10 cellular contexts compared by ENCODE assay signal in the genomic region with DNA sequence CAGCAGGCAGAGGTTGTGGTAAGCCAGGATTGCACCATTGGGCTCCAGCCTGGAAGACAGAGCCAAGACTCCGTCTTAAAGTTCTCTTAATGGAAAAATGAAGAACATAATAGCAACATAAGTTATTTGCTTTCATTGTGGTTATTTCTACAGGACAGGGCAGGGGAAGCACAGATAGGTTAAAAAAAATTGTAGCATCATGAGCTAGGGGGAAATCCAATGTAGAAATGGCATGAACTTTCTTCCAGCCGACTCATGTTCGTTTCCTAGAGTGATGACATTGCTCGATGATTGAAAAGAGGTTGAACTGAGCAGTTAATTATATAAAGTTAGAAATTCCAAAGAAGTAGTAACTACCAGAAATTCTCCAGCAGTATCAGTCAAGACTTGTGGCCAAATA. TPM values are rescaled to one million over a fixed set of nuclear protein-coding genes. Genes with fewer than 3 reads are reported as not detected.
DNase-seq lines count a peak whose midpoint lies in the region; ATAC-seq, FAIRE-seq and TF ChIP-seq lines count a peak whose summit lies in the region.
"Had no signal": no experiment of that assay in that cellular context is flagged by ENCODE, and none has a peak within 500 bp of the region (broad histone marks: within the 10 kb centered on the region; RNA-seq: fewer than 3 reads in every experiment).

No MANE protein-coding gene starts in this region.

- ATAC-seq in HepG2 = no peak
- ATAC-seq in left lung = no peak
- ATAC-seq in upper lobe of right lung = no peak

- H3K4me3 ChIP-seq in liver (ENCODE audit: low read depth in 1 of 3, low read length in 3 of 3) (no peak overlapping the region), HepG2 (replicated peaks in 1 of 3; ENCODE audit: insufficient read depth in 1 of 3, low read depth in 2 of 3, low read length in 3 of 3) (no peak overlapping the region), astrocyte of the cerebellum (ENCODE audit: low read depth, low read length) (no peak overlapping the region), left lung (no peak overlapping the region), upper lobe of right lung (no peak overlapping the region)

- no peak for TF ChIP-seq EP300 in HepG2 (IDR thresholded peaks at IDR 0.05; ENCODE audit: low read depth in 2 of 2, low read length in 2 of 2)
- TF ChIP-seq EP300 in HepG2 (CRISPR knock-in tag; IDR thresholded peaks at IDR 0.05; ENCODE audit: borderline replicate concordance) = no peak

- intact Hi-C loops in HepG2 (cut with micrococcal nuclease; ENCODE audit: unreplicated experiment) = no loop called here
- intact Hi-C loops in left lung (cut with DNase I) = no loop called here
- intact Hi-C loops in upper lobe of right lung (cut with DNase I) = no loop called here

- H3K79me2 ChIP-seq in HepG2 (ENCODE audit: insufficient read depth, low read length) = peaks cover 97% of the 10 kb centered on the region

- H4K20me1 ChIP-seq in HepG2 (ENCODE audit: insufficient read depth, low read length) = peaks cover 93% of the 10 kb centered on the region

- TF ChIP-seq RAD21 in liver (IDR thresholded peaks at IDR 0.05) = no peak
- TF ChIP-seq RAD21 in HepG2 (CRISPR knock-in tag; IDR thresholded peaks at IDR 0.05) = no peak

- no peaks in the 10 kb centered on the region for H3K9me3 ChIP-seq in liver (ENCODE audit: control insufficient read depth in 4 of 4, low read length in 3 of 4)
- H3K9me3 ChIP-seq in HepG2 (ENCODE audit: low read length) = no peaks in the 10 kb centered on the region
- no peaks in the 10 kb centered on the region for H3K9me3 ChIP-seq in left lung
- no peaks in the 10 kb centered on the region for H3K9me3 ChIP-seq in upper lobe of right lung

- BruUV-seq in HepG2 (replicated peaks; lab: Mats Ljungman, UMichigan) = no TSS peak

- no peak overlapping the region for H2AFZ ChIP-seq in HepG2 (ENCODE audit: low read length)

- H3K36me3 ChIP-seq in liver (ENCODE audit: control insufficient read depth in 4 of 4, insufficient read depth in 3 of 4, low read depth in 1 of 4, low read length in 3 of 4) (peaks cover 0 to 4% (median 0%) of the 10 kb centered on the region in 4 donors), HepG2 (replicated peaks in 1 of 2; ENCODE audit: control insufficient read depth in 1 of 2, insufficient read depth in 2 of 2, low read length in 2 of 2) (peaks cover 5 to 36% of the 10 kb centered on the region in 2 experiments; a peak in 4 of 5 replicates), left lung (peaks cover 0 to 36% of the 10 kb centered on the region in 2 donors), upper lobe of right lung (peaks cover 14% of the 10 kb centered on the region)

- peaks cover 21 to 42% (median 34%) of the 10 kb centered on the region in 4 donors for H3K4me1 ChIP-seq in liver (ENCODE audit: control insufficient read depth in 4 of 4, insufficient read depth in 4 of 4, low read length in 3 of 4)
- H3K4me1 ChIP-seq in HepG2 (ENCODE audit: insufficient read depth, low read length) = peaks cover 79% of the 10 kb centered on the region
- H3K4me1 ChIP-seq in left lung = peaks cover 54 to 100% of the 10 kb centered on the region in 2 donors
- peaks cover 97% of the 10 kb centered on the region for H3K4me1 ChIP-seq in upper lobe of right lung

- FAIRE-seq in HepG2 (lab: Jason Lieb, UNC) = no peak
- FAIRE-seq: GM18507 had no signal

- CTCF ChIA-PET in HepG2 (lab: Yijun Ruan, JAX; ENCODE audit: low intra/inter-chr PET ratio, low total read pairs) = no interaction called here

- in situ Hi-C loops in HepG2 (cut with HindIII; ENCODE audit: extremely low pct_ligation_motif_present, low pct_unique_long_range_greater_than_20kb) (no loop called here), astrocyte of the cerebellum (cut with HindIII; ENCODE audit: low sequenced_read_pairs) (no loop called here)

- H3K4me2 ChIP-seq in HepG2 (ENCODE audit: low read depth, low read length) = no peak overlapping the region

- no peak overlapping the region for H3K9ac ChIP-seq in liver (ENCODE audit: low read depth in 1 of 2, low read length in 2 of 2)
- no peak overlapping the region for H3K9ac ChIP-seq in HepG2 (ENCODE audit: insufficient read depth, low read depth, low read length)

- DNase-seq in HepG2 (ENCODE audit: low spot score) (no peak), astrocyte of the cerebellum (ENCODE audit: low read depth) (peak; percentile 35), left lung (no peak), upper lobe of right lung (no peak), SK-N-DZ (ENCODE audit: low spot score) (no peak), NCI-H226 (no peak), mucosa of gallbladder (ENCODE audit: low spot score) (no peak)
- DNase-seq: NCI-H446 treated with DMSO at 0.1 percent for 48 hours had no signal

- whole genome bisulfite sequencing in liver = 71% methylated on average over 4 of the region's 4 CpGs
- WGBS in HepG2 (ENCODE audit: low lambda C conversion rate) = 95% methylated on average over 4 of the region's 4 CpGs

- no peak for TF ChIP-seq POLR2A in HepG2 (IDR thresholded peaks at IDR 0.05; ENCODE audit: insufficient read depth in 1 of 2, low read depth in 2 of 2, low read length in 2 of 2)

- H3K27me3 ChIP-seq in liver (ENCODE audit: control insufficient read depth in 4 of 4, insufficient read depth in 4 of 4, low read length in 3 of 4) (no peaks in the 10 kb centered on the region), HepG2 (ENCODE audit: control insufficient read depth in 1 of 2, insufficient read depth in 2 of 2, low read length in 2 of 2) (no peaks in the 10 kb centered on the region), left lung (no peaks in the 10 kb centered on the region), upper lobe of right lung (no peaks in the 10 kb centered on the region)

- peak overlapping the region; percentile 5 to 10 for H3K27ac ChIP-seq in liver (ENCODE audit: low read depth in 1 of 2, low read length in 2 of 2)
- no peak overlapping the region for H3K27ac ChIP-seq in HepG2 (ENCODE audit: extremely low read length, insufficient read depth, low read length)
- H3K27ac ChIP-seq in left lung = peak overlapping the region; percentile 55 to 81
- H3K27ac ChIP-seq in upper lobe of right lung = peak overlapping the region; percentile 39

- TF ChIP-seq CTCF in liver (IDR thresholded peaks at IDR 0.05; ENCODE audit: low read depth, low read length, missing input control) (no peak), HepG2 (CRISPR knock-in tag; IDR thresholded peaks at IDR 0.05) (no peak), astrocyte of the cerebellum (IDR thresholded peaks at IDR 0.05; ENCODE audit: low read depth, low read length, missing control alignments) (no peak), left lung (IDR thresholded peaks at IDR 0.05) (no peak), upper lobe of right lung (IDR thresholded peaks at IDR 0.05) (no peak)

- POLR2A ChIA-PET in HepG2 (lab: Yijun Ruan, JAX) = no interaction called here

RNA-seq across cellular contexts. Expression of a gene that starts 8.5 kb away (rescaled TPM):
- total RNA-seq in liver (10 to 100 TPM; 29.6 to 31.6 TPM), HepG2 (2016; rRNA removed; fragmentation: Illumina TruSeq; extraction: Trizol) (80.7 and 92.3 TPM in 2 replicates), left lung (100 to 1,000 TPM; 263 to 303 TPM), upper lobe of right lung (255 TPM), mucosa of gallbladder (276 TPM)
- polyA plus RNA-seq in liver (100 to 1,000 TPM in 1 of 2 donors, 10 to 100 TPM in 1; 83.9 to 119 TPM), HepG2 (2011; rRNA removed) (183 and 228 TPM in 2 replicates)
- 33.7 and 42.8 TPM in 2 replicates for total RNA-seq in HepG2 (2016; cell fraction: cytosol; rRNA removed; fragmentation: Illumina TruSeq; extraction: Trizol; ENCODE audit: low read depth)
- total RNA-seq in HepG2 (2016; cell fraction: insoluble cytoplasmic fraction; rRNA removed; fragmentation: Illumina TruSeq; extraction: Trizol) = 79.1 and 81.6 TPM in 2 replicates
- 68.4 and 78.8 TPM in 2 replicates for total RNA-seq in HepG2 (2016; cell fraction: membrane; rRNA removed; fragmentation: Illumina TruSeq; extraction: Trizol)
- 43.3 and 45.3 TPM in 2 replicates for total RNA-seq in HepG2 (2016; cell fraction: nucleus; rRNA removed; fragmentation: Illumina TruSeq; extraction: Trizol)
- polyA plus RNA-seq in HepG2 (2011; cell fraction: cytosol; rRNA removed) = 157 and 234 TPM in 2 replicates
- 75.7 and 78.6 TPM in 2 replicates for polyA plus RNA-seq in HepG2 (2011; cell fraction: nucleus; rRNA removed)
- polyA plus RNA-seq in HepG2 (2012) = 160 and 216 TPM in 2 replicates
- polyA plus RNA-seq in HepG2 (2016; cell fraction: cytosol; fragmentation: Illumina TruSeq; extraction: Trizol; ENCODE audit: low read depth) = 133 and 156 TPM in 2 replicates
- 227 and 254 TPM in 2 replicates for polyA plus RNA-seq in HepG2 (2016; cell fraction: insoluble cytoplasmic fraction; fragmentation: Illumina TruSeq; extraction: Trizol; ENCODE audit: low read depth)
- 179 and 194 TPM in 2 replicates for polyA plus RNA-seq in HepG2 (2016; cell fraction: membrane; fragmentation: Illumina TruSeq; extraction: Trizol; ENCODE audit: low read depth)
- 148 and 169 TPM in 2 replicates for polyA plus RNA-seq in HepG2 (2016; cell fraction: nucleus; fragmentation: Illumina TruSeq; extraction: Trizol; ENCODE audit: insufficient read depth, low read depth)
- polyA minus RNA-seq in HepG2 (2011; rRNA and poly(A)+ RNA removed; ENCODE audit: low replicate concordance) = 104 and 174 TPM in 2 replicates
- 92.9 and 96.5 TPM in 2 replicates for polyA minus RNA-seq in HepG2 (2011; cell fraction: cytosol; rRNA and poly(A)+ RNA removed)
- polyA minus RNA-seq in HepG2 (2011; cell fraction: nucleus; rRNA and poly(A)+ RNA removed) = 45.4 and 62.7 TPM in 2 replicates
- 47.7 and 48.1 TPM in 2 replicates for polyA plus RNA-seq in SK-N-DZ (2014; cell fraction: cytosol; rRNA removed)
- 26.3 and 38.1 TPM in 2 replicates for polyA plus RNA-seq in SK-N-DZ (2014; cell fraction: nucleus; rRNA removed)

RNA-seq across cellular contexts. Expression of a gene that starts 34.0 kb away (rescaled TPM):
- 1 to 10 TPM; 4.4 to 5.3 TPM for total RNA-seq in liver
- polyA plus RNA-seq in liver = 1 to 10 TPM; 2.8 to 7.8 TPM
- 12.0 and 14.7 TPM in 2 replicates for total RNA-seq in HepG2 (2016; rRNA removed; fragmentation: Illumina TruSeq; extraction: Trizol)
- 8.8 TPM in 2 replicates for total RNA-seq in HepG2 (2016; cell fraction: cytosol; rRNA removed; fragmentation: Illumina TruSeq; extraction: Trizol; ENCODE audit: low read depth)
- total RNA-seq in HepG2 (2016; cell fraction: insoluble cytoplasmic fraction; rRNA removed; fragmentation: Illumina TruSeq; extraction: Trizol) = 12.4 and 12.8 TPM in 2 replicates
- total RNA-seq in HepG2 (2016; cell fraction: membrane; rRNA removed; fragmentation: Illumina TruSeq; extraction: Trizol) = 24.5 and 25.6 TPM in 2 replicates
- total RNA-seq in HepG2 (2016; cell fraction: nucleus; rRNA removed; fragmentation: Illumina TruSeq; extraction: Trizol) = 6.4 and 7.1 TPM in 2 replicates
- polyA plus RNA-seq in HepG2 (2011; rRNA removed) = 10.2 and 10.5 TPM in 2 replicates
- polyA plus RNA-seq in HepG2 (2011; cell fraction: cytosol; rRNA removed) = 8.5 and 10.8 TPM in 2 replicates
- polyA plus RNA-seq in HepG2 (2011; cell fraction: nucleus; rRNA removed) = 3.0 and 4.0 TPM in 2 replicates
- polyA plus RNA-seq in HepG2 (2012) = 8.1 and 8.3 TPM in 2 replicates
- polyA plus RNA-seq in HepG2 (2016; cell fraction: cytosol; fragmentation: Illumina TruSeq; extraction: Trizol; ENCODE audit: low read depth) = 10.3 and 11.6 TPM in 2 replicates
- 16.3 and 16.9 TPM in 2 replicates for polyA plus RNA-seq in HepG2 (2016; cell fraction: insoluble cytoplasmic fraction; fragmentation: Illumina TruSeq; extraction: Trizol; ENCODE audit: low read depth)
- polyA plus RNA-seq in HepG2 (2016; cell fraction: membrane; fragmentation: Illumina TruSeq; extraction: Trizol; ENCODE audit: low read depth) = 20.2 and 22.5 TPM in 2 replicates
- 8.1 and 8.6 TPM in 2 replicates for polyA plus RNA-seq in HepG2 (2016; cell fraction: nucleus; fragmentation: Illumina TruSeq; extraction: Trizol; ENCODE audit: insufficient read depth, low read depth)
- 12.7 and 12.9 TPM in 2 replicates for polyA minus RNA-seq in HepG2 (2011; rRNA and poly(A)+ RNA removed; ENCODE audit: low replicate concordance)
- 11.9 and 15.0 TPM in 2 replicates for polyA minus RNA-seq in HepG2 (2011; cell fraction: cytosol; rRNA and poly(A)+ RNA removed)
- 4.0 and 4.7 TPM in 2 replicates for polyA minus RNA-seq in HepG2 (2011; cell fraction: nucleus; rRNA and poly(A)+ RNA removed)
- total RNA-seq in left lung = 10 to 100 TPM; 14.2 to 14.9 TPM
- 10.7 TPM for total RNA-seq in upper lobe of right lung
- polyA plus RNA-seq in SK-N-DZ (2014; cell fraction: cytosol; rRNA removed) = 20.8 and 23.4 TPM in 2 replicates
- 8.6 and 11.3 TPM in 2 replicates for polyA plus RNA-seq in SK-N-DZ (2014; cell fraction: nucleus; rRNA removed)
- 20.1 TPM for total RNA-seq in mucosa of gallbladder
